Comparison of ENCODE assay signal across 29 cellular contexts in genomic region chr9:131831380-131832165, GRCh38.
"Had no signal": no experiment of that assay in that cellular context is flagged by ENCODE, and none has a peak within 500 bp of the region (broad histone marks: within the 10 kb centered on the region; RNA-seq: fewer than 3 reads in every experiment).

No MANE protein-coding gene starts in this region.

- H3K9me3 Mint-ChIP-seq: memory B cell, natural killer cell had no signal

- H3K36me3 ChIP-seq: colonic mucosa, esophagus muscularis mucosa, heart right ventricle, neutrophil, prostate gland, right atrium auricular region, sigmoid colon, spleen, tibial artery, upper lobe of left lung, uterus had no signal

- H3K27ac Mint-ChIP-seq: dendritic cell treated with granulocyte-macrophage colony-stimulating factor and Interleukin-4, amounts not matched to agents 40 ng/mL and 50 ng/mL, for 4 days; endodermal cell; memory B cell; natural killer cell; stimulated activated memory B cell treated with anti-CD40 and anti-IgM and Interleukin-4, amounts not matched to agents 10 μg/mL and 1 μg/mL and 100 μg/mL, for 72 hours had no signal

- ATAC-seq: heart right ventricle; left lobe of liver; natural killer cell; stimulated activated memory B cell treated with anti-CD40 and anti-IgM and Interleukin-4, amounts not matched to agents 10 μg/mL and 1 μg/mL and 100 μg/mL, for 72 hours; stimulated activated naive CD8-positive, alpha-beta T cell treated with anti-CD3 and anti-CD28 coated beads, Interleukin-15, Interleukin-2, amounts not matched to agents 100 U/mL and 50 U/mL, for 24 hours had no signal

- FAIRE-seq: keratinocyte had no signal

- H3K9me3 ChIP-seq: colonic mucosa, neutrophil, prostate gland, testis had no signal

- H3K27me3 ChIP-seq: colonic mucosa, right atrium auricular region, testis had no signal

- H2AFZ ChIP-seq: parathyroid adenoma had no signal

- H3K79me2 ChIP-seq: parathyroid adenoma had no signal

- H3K9ac ChIP-seq: parathyroid adenoma had no signal

- DNase-seq: colonic mucosa; effector CD8-positive, alpha-beta T cell; endodermal cell; foreskin melanocyte; glutamatergic neuron; heart right ventricle; hypothalamus; natural killer cell; sigmoid colon; spleen; stimulated activated CD4-positive, alpha-beta T cell treated with anti-CD3 and anti-CD28 coated beads, Interleukin-4, amount 100 ng/mL, for 4 hours; stimulated activated naive CD8-positive, alpha-beta T cell treated with anti-CD3 and anti-CD28 coated beads, Interleukin-15, Interleukin-2, amounts not matched to agents 100 U/mL and 50 U/mL, for 24 hours; substantia nigra; testis; tibial artery; upper lobe of left lung; uterus had no signal

- H3K4me3 ChIP-seq: colonic mucosa, esophagus muscularis mucosa, heart right ventricle, lung, prostate gland, right atrium auricular region, sigmoid colon, spleen, testis, tibial artery, upper lobe of left lung, uterus had no signal

- H3K4me3 Mint-ChIP-seq: dendritic cell treated with granulocyte-macrophage colony-stimulating factor and Interleukin-4, amounts not matched to agents 40 ng/mL and 50 ng/mL, for 4 days; endodermal cell; memory B cell; natural killer cell; stimulated activated memory B cell treated with anti-CD40 and anti-IgM and Interleukin-4, amounts not matched to agents 10 μg/mL and 1 μg/mL and 100 μg/mL, for 72 hours had no signal

- H3K4me1 ChIP-seq: colonic mucosa, heart right ventricle, parathyroid adenoma, prostate gland, right atrium auricular region, spleen, testis, uterus had no signal

- H3K36me3 Mint-ChIP-seq: memory B cell; natural killer cell; stimulated activated memory B cell treated with anti-CD40 and anti-IgM and Interleukin-4, amounts not matched to agents 10 μg/mL and 1 μg/mL and 100 μg/mL, for 72 hours had no signal

- H3K4me1 Mint-ChIP-seq: endodermal cell, memory B cell, natural killer cell had no signal

- H3K27ac ChIP-seq: colonic mucosa, epithelial cell of prostate, esophagus muscularis mucosa, heart right ventricle, neutrophil, parathyroid adenoma, prostate gland, right atrium auricular region, sigmoid colon, spleen, testis, tibial artery, upper lobe of left lung, uterus had no signal
